In genomic region chr9:22342489-22343217, GRCh38 we compare ENCODE assay signal across 16 cellular contexts.
DNase-seq lines count a peak whose midpoint lies in the region; ATAC-seq, FAIRE-seq and TF ChIP-seq lines count a peak whose summit lies in the region.
"Had no signal": no experiment of that assay in that cellular context is flagged by ENCODE, and none has a peak within 500 bp of the region (broad histone marks: within the 10 kb centered on the region; RNA-seq: fewer than 3 reads in every experiment).

No MANE protein-coding gene starts in this region.

- H3K9ac ChIP-seq in fibroblast of lung (ENCODE audit: insufficient read depth, low read length) (no peak overlapping the region), H9 (ENCODE audit: extremely low read depth, insufficient read length, low read length) (no peak overlapping the region)

- no peaks in the 10 kb centered on the region for H4K20me1 ChIP-seq in fibroblast of lung (ENCODE audit: control insufficient read depth, extremely low read depth, insufficient read depth, low read length)
- no peaks in the 10 kb centered on the region for H4K20me1 ChIP-seq in H9 (ENCODE audit: control insufficient read depth, insufficient read depth, insufficient read length)

- no peak overlapping the region for H3K56ac ChIP-seq in H9 (ENCODE audit: insufficient read length, low read depth, low read length)

- no peak overlapping the region for H3T11ph ChIP-seq in H9 (ENCODE audit: low read length)

- H2BK20ac ChIP-seq in H9 (ENCODE audit: low read depth, low read length, poor library complexity, severe bottlenecking): no peak overlapping the region

- H2AK5ac ChIP-seq in H9 (ENCODE audit: insufficient read length, low read length): no peak overlapping the region

- no peak overlapping the region for H4K8ac ChIP-seq in H9 (replicated peaks; ENCODE audit: insufficient read length, low read depth, low read length)

- H3K9me3 Mint-ChIP-seq in osteocyte (ENCODE audit: unreplicated experiment): no peaks in the 10 kb centered on the region
- H3K9me3 Mint-ChIP-seq in H9: no peaks in the 10 kb centered on the region; a peak in 1 of 5 replicates
- H3K9me3 Mint-ChIP-seq: neural crest cell had no signal

- no peak overlapping the region for H3K18ac ChIP-seq in H9 (ENCODE audit: insufficient read length, low read depth, low read length)

- H3K4me2 ChIP-seq in fibroblast of lung (ENCODE audit: extremely low read depth, insufficient read depth, low read length): no peak overlapping the region
- no peak overlapping the region for H3K4me2 ChIP-seq in H9 (ENCODE audit: insufficient read depth, insufficient read length, low read length)

- H3K27me3 Mint-ChIP-seq in osteocyte (ENCODE audit: unreplicated experiment) (peaks cover 4% of the 10 kb centered on the region), H9 (ENCODE audit: low read depth) (no peaks in the 10 kb centered on the region)
- H3K27me3 Mint-ChIP-seq: effector memory CD8-positive, alpha-beta T cell had no signal

- no peaks in the 10 kb centered on the region for H3K79me2 ChIP-seq in fibroblast of lung (ENCODE audit: control insufficient read depth, insufficient read depth, low read length)
- no peaks in the 10 kb centered on the region for H3K79me2 ChIP-seq in H9 (ENCODE audit: insufficient read depth, low read length)

- no peaks in the 10 kb centered on the region for H3K23me2 ChIP-seq in H9 (ENCODE audit: insufficient read length, low read depth, low read length, poor library complexity, severe bottlenecking)

- ATAC-seq in HG03039 (IDR thresholded peaks at IDR 0.05; ENCODE audit: unreplicated experiment): no peak
- ATAC-seq: effector memory CD8-positive, alpha-beta T cell; GM12878; stimulated activated naive CD8-positive, alpha-beta T cell treated with anti-CD3 and anti-CD28 coated beads, Interleukin-15, Interleukin-2, amounts not matched to agents 100 U/mL and 50 U/mL, for 24 hours had no signal

- no peak overlapping the region for H3K4me3 ChIP-seq in SJCRH30
- H3K4me3 ChIP-seq in fibroblast of lung (replicated peaks in 1 of 4; ENCODE audit: control extremely low read depth in 1 of 4, insufficient read depth in 1 of 4, low read depth in 3 of 4, low read length in 4 of 4): no peak overlapping the region
- H3K4me3 ChIP-seq: GM12878 had no signal

- H2BK120ac ChIP-seq in H9 (ENCODE audit: low read depth, low read length, poor library complexity, severe bottlenecking): no peak overlapping the region

- H4K91ac ChIP-seq in H9 (ENCODE audit: insufficient read length, low read depth, low read length): no peak overlapping the region

- H3K36me3 ChIP-seq in SJCRH30: no peaks in the 10 kb centered on the region
- H3K36me3 ChIP-seq in fibroblast of lung (ENCODE audit: control insufficient read depth, insufficient read depth, low read length): no peaks in the 10 kb centered on the region

- H2BK5ac ChIP-seq in H9 (ENCODE audit: insufficient read length, low read length): no peak overlapping the region

- TF ChIP-seq CTCF in fibroblast of lung (conservative IDR thresholded peaks at IDR 0.05 in 1 of 2, IDR thresholded peaks at IDR 0.05 in 1 of 2; ENCODE audit: low read depth in 1 of 2, low read length in 2 of 2) (no peak), osteocyte (IDR thresholded peaks at IDR 0.05) (no peak), H9 (conservative IDR thresholded peaks at IDR 0.05) (no peak)

- FAIRE-seq in frontal cortex (lab: Jason Lieb, UNC): no peak
- FAIRE-seq: D721Med, GM12878 had no signal

- H3K14ac ChIP-seq in H9 (ENCODE audit: insufficient read depth, low read length): no peak overlapping the region

- H3K4me1 Mint-ChIP-seq in osteocyte (ENCODE audit: unreplicated experiment): peaks cover 20% of the 10 kb centered on the region
- H3K4me1 Mint-ChIP-seq in H9: no peaks in the 10 kb centered on the region
- H3K4me1 Mint-ChIP-seq: neural crest cell had no signal

- peak overlapping the region; percentile 60 for H3K27ac ChIP-seq in SJCRH30
- no peak overlapping the region for H3K27ac ChIP-seq in fibroblast of lung (ENCODE audit: insufficient read depth, low read length)
- H3K27ac ChIP-seq in H9 (ENCODE audit: insufficient read length, low read depth, low read length): no peak overlapping the region

- no peak overlapping the region for H2BK12ac ChIP-seq in H9 (ENCODE audit: insufficient read length, low read depth, low read length)

- H2AFZ ChIP-seq in fibroblast of lung (ENCODE audit: low read length) (no peak overlapping the region), H9 (ENCODE audit: low read length) (no peak overlapping the region)

- no peak overlapping the region for H3K23ac ChIP-seq in H9 (ENCODE audit: insufficient read length, low read depth, low read length)

- no peaks in the 10 kb centered on the region for H3K79me1 ChIP-seq in H9 (ENCODE audit: insufficient read depth, low read depth, low read length, poor library complexity, severe bottlenecking)

- H3K27me3 ChIP-seq in SJCRH30 (no peaks in the 10 kb centered on the region), fibroblast of lung (ENCODE audit: control insufficient read depth, insufficient read depth, low read length) (no peaks in the 10 kb centered on the region), H9 (ENCODE audit: insufficient read depth, low read length) (no peaks in the 10 kb centered on the region)

- no CpG with 5 or more reads among the region's 3 CpGs for WGBS in H9 (ENCODE audit: extremely low coverage, insufficient read length, low lambda C conversion rate)

- H3K9me3 ChIP-seq in SJCRH30 (replicated peaks) (no peaks in the 10 kb centered on the region), fibroblast of lung (ENCODE audit: control insufficient read depth, insufficient read depth, low read depth, low read length) (no peaks in the 10 kb centered on the region), H9 (ENCODE audit: control insufficient read depth, low read depth, low read length) (no peaks in the 10 kb centered on the region)

- H3K4ac ChIP-seq in H9 (ENCODE audit: low read depth, low read length): no peak overlapping the region

- no peak overlapping the region for H2BK15ac ChIP-seq in H9 (ENCODE audit: low read depth, low read length)

- H3K4me3 Mint-ChIP-seq in osteocyte (ENCODE audit: unreplicated experiment) (no peak overlapping the region), H9 (no peak overlapping the region)
- H3K4me3 Mint-ChIP-seq: activated naive CD8-positive, alpha-beta T cell; effector memory CD8-positive, alpha-beta T cell; neural crest cell had no signal

- H3K27ac Mint-ChIP-seq in osteocyte (ENCODE audit: unreplicated experiment) (peak overlapping the region; percentile 14), H9 (no peak overlapping the region)
- H3K27ac Mint-ChIP-seq: activated naive CD8-positive, alpha-beta T cell; effector memory CD8-positive, alpha-beta T cell had no signal

- H4K5ac ChIP-seq in H9 (ENCODE audit: insufficient read length, low read depth, low read length): no peak overlapping the region

- peak; percentile 70 for DNase-seq in HS-27A (ENCODE audit: low read depth)
- peak; percentile 64 to 74 for DNase-seq in SJCRH30
- DNase-seq in fibroblast of lung (ENCODE audit: low read depth in 2 of 2): peak; percentile 32 to 80
- no peak for DNase-seq in osteocyte (ENCODE audit: extremely low spot score, unreplicated experiment)
- DNase-seq in frontal cortex (ENCODE audit: low spot score in 2 of 2): no peak
- no peak for DNase-seq in ecto neural progenitor cell (ENCODE audit: low spot score)
- no peak for DNase-seq in H9
- DNase-seq: effector memory CD8-positive, alpha-beta T cell; stimulated activated CD4-positive, alpha-beta T cell treated with anti-CD3 and anti-CD28 coated beads, Interleukin-2, amount 100 ng/mL, for 24 hours; stimulated activated naive CD8-positive, alpha-beta T cell treated with anti-CD3 and anti-CD28 coated beads, Interleukin-15, Interleukin-2, amounts not matched to agents 100 U/mL and 50 U/mL, for 24 hours; T-helper 2 cell had no signal

- H3K36me3 Mint-ChIP-seq in osteocyte (ENCODE audit: unreplicated experiment) (no peaks in the 10 kb centered on the region), H9 (ENCODE audit: insufficient read depth in 1 of 3, low read depth in 3 of 3) (no peaks in the 10 kb centered on the region)
- H3K36me3 Mint-ChIP-seq: activated naive CD8-positive, alpha-beta T cell had no signal

- H3K4me1 ChIP-seq in SJCRH30: peaks cover 19% of the 10 kb centered on the region
- H3K4me1 ChIP-seq in fibroblast of lung (ENCODE audit: control insufficient read depth, extremely low read depth, insufficient read depth, low read length): no peaks in the 10 kb centered on the region
- no peaks in the 10 kb centered on the region for H3K4me1 ChIP-seq in H9 (ENCODE audit: insufficient read depth, low read length)

Comparison
In these comparisons a context has a peak if more than half of its experiments do, and no peak if none do; other contexts are left out.
1. DNase-seq: peak in HS-27A (single experiment), SJCRH30 (2 of 2) and fibroblast of lung (2 of 2); none in osteocyte (single experiment), frontal cortex (0 of 2), ecto neural progenitor cell (single experiment) and H9 (single experiment).